In genomic region chr2:239261796-239262475, GRCh38 we compare ENCODE assay signal across 1 cellular context.
TF ChIP-seq lines count a peak whose summit lies in the region.

No MANE protein-coding gene starts in this region.

TF ChIP-seq in SK-N-SH, 30 proteins besides CTCF, POLR2A, EP300 and RAD21 (continued from another document):
- TF ChIP-seq FOXM1 (IDR thresholded peaks at IDR 0.05; ENCODE audit: low read depth) (no peak), GABPA (IDR thresholded peaks at IDR 0.05; ENCODE audit: low read depth) (no peak), MXI1 (IDR thresholded peaks at IDR 0.05; ENCODE audit: low read depth, low read length) (no peak), CHD2 (IDR thresholded peaks at IDR 0.05; ENCODE audit: low read length, partially characterized antibody) (no peak), USF2 (IDR thresholded peaks at IDR 0.05; ENCODE audit: borderline replicate concordance, low read depth, low read length) (no peak), RXRA (IDR thresholded peaks at IDR 0.05; ENCODE audit: borderline replicate concordance, low read depth) (no peak), GATA2 (CRISPR knock-in tag; IDR thresholded peaks at IDR 0.05) (no peak), TEAD4 (IDR thresholded peaks at IDR 0.05; ENCODE audit: borderline replicate concordance, insufficient read depth) (no peak), MEF2A (IDR thresholded peaks at IDR 0.05; ENCODE audit: borderline replicate concordance, low read depth) (no peak), TCF12 (IDR thresholded peaks at IDR 0.05) (no peak)
